ENCODE assay signal across 24 cellular contexts in the genomic region with DNA sequence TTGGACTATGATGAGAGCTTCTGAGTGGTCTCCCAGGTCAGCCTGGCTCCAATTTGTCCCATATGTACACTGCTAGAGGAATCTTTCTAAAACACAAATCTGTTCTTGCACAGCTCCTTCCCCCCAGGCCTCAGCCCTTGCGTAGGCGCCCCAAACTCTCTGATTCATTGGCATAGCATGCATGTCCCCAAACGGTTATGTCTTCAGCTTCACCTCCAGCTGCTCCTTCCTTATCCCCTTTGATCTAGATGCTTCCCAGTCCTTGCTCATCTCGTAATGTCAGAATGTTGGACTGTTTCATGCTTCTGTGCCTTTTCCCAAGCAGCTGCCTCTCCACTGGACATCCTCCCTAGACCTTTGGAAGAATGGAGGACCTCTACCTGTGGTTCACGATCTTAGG.
DNase-seq lines count a peak whose midpoint lies in the region; ATAC-seq and TF ChIP-seq lines count a peak whose summit lies in the region.
"Had no signal": no experiment of that assay in that cellular context is flagged by ENCODE, and none has a peak within 500 bp of the region (broad histone marks: within the 10 kb centered on the region; RNA-seq: fewer than 3 reads in every experiment).

No MANE protein-coding gene starts in this region.

- no peaks in the 10 kb centered on the region for H3K27me3 ChIP-seq in SJSA1 (replicated peaks)
- no peaks in the 10 kb centered on the region for H3K27me3 ChIP-seq in trophoblast cell (ENCODE audit: insufficient read depth, low read length)
- H3K27me3 ChIP-seq in stomach = no peaks in the 10 kb centered on the region
- H3K27me3 ChIP-seq: sigmoid colon, testis had no signal

- peaks cover 3% of the 10 kb centered on the region for H3K79me1 ChIP-seq in trophoblast cell (ENCODE audit: low read length)

- no peak for TF ChIP-seq EP300 in stomach (IDR thresholded peaks at IDR 0.05)

- no peaks in the 10 kb centered on the region for H3K36me3 Mint-ChIP-seq in type B pancreatic cell
- H3K36me3 Mint-ChIP-seq: stimulated activated memory B cell treated with anti-CD40 and anti-IgM and Interleukin-4, amounts not matched to agents 10 μg/mL and 1 μg/mL and 100 μg/mL, for 72 hours had no signal

- H3K23ac ChIP-seq in trophoblast cell (ENCODE audit: low read length) = no peak overlapping the region

- no peak for TF ChIP-seq CTCF in fibroblast of mammary gland (conservative IDR thresholded peaks at IDR 0.05; ENCODE audit: control insufficient read depth, insufficient read depth, low read depth, low read length)
- TF ChIP-seq CTCF in stomach (IDR thresholded peaks at IDR 0.05) = no peak
- TF ChIP-seq CTCF in type B pancreatic cell (conservative IDR thresholded peaks at IDR 0.05) = no peak

- peak overlapping the region; percentile 6 for H4K91ac ChIP-seq in trophoblast cell (ENCODE audit: low read depth, low read length)

- no peaks in the 10 kb centered on the region for H3K27me3 Mint-ChIP-seq in type B pancreatic cell
- H3K27me3 Mint-ChIP-seq: stimulated activated memory B cell treated with anti-CD40 and anti-IgM and Interleukin-4, amounts not matched to agents 10 μg/mL and 1 μg/mL and 100 μg/mL, for 72 hours had no signal

- H3K4me1 ChIP-seq in SJSA1 (replicated peaks) = peaks cover 46% of the 10 kb centered on the region
- H3K4me1 ChIP-seq in trophoblast cell (ENCODE audit: control insufficient read depth in 1 of 2, insufficient read depth in 2 of 2, low read length in 2 of 2) = peaks cover 0 to 5% of the 10 kb centered on the region in 2 experiments
- no peaks in the 10 kb centered on the region for H3K4me1 ChIP-seq in stomach
- H3K4me1 ChIP-seq: sigmoid colon had no signal

- H3K4me2 ChIP-seq in trophoblast cell (ENCODE audit: low read length) = no peak overlapping the region

- H3K79me2 ChIP-seq in trophoblast cell (ENCODE audit: control insufficient read depth, insufficient read depth, low read length, poor library complexity) = no peaks in the 10 kb centered on the region
- H3K79me2 ChIP-seq: parathyroid adenoma had no signal

- H3K4me3 ChIP-seq in SJSA1 = no peak overlapping the region
- H3K4me3 ChIP-seq in fibroblast of mammary gland (ENCODE audit: control insufficient read depth, low read depth, low read length) = no peak overlapping the region
- H3K4me3 ChIP-seq in trophoblast cell (ENCODE audit: low read depth, low read length) = no peak overlapping the region
- no peak overlapping the region for H3K4me3 ChIP-seq in stomach
- H3K4me3 ChIP-seq: sigmoid colon, testis had no signal

- H2BK5ac ChIP-seq in trophoblast cell (ENCODE audit: low read depth, low read length, poor library complexity) = no peak overlapping the region

- H3K9me3 ChIP-seq in SJSA1 (replicated peaks) (0 out of 2 replicates have a peak, but pooled peaks cover 3% of the 10 kb centered on the region), trophoblast cell (ENCODE audit: insufficient read depth, low read depth, low read length) (no peaks in the 10 kb centered on the region), stomach (no peaks in the 10 kb centered on the region)
- H3K9me3 ChIP-seq: sigmoid colon, testis had no signal

- H4K8ac ChIP-seq in trophoblast cell (ENCODE audit: low read depth, low read length) = no peak overlapping the region

- DNase-seq in EH (ENCODE audit: low read depth) (peak; percentile 91), SJSA1 (ENCODE audit: low read depth in 1 of 2, low spot score in 2 of 2) (no peak), fibroblast of mammary gland (ENCODE audit: low read depth) (peak; percentile 69), trophoblast cell (peak; percentile 84 to 93), stomach (no peak), type B pancreatic cell (ENCODE audit: extremely low spot score, unreplicated experiment) (no peak), NCI-H524 treated with DMSO at 0.1 percent for 48 hours (lab: John Stamatoyannopoulos, UW) (no peak)
- DNase-seq: activated CD4-positive, alpha-beta T cell treated with anti-CD3 and anti-CD28 coated beads, Interleukin-2, amount 50 U/mL, for 1 hour; activated CD8-positive, alpha-beta memory T cell treated with anti-CD3 and anti-CD28 coated beads, Interleukin-2, amount 50 U/mL, for 4 hours; COR-L47; foreskin melanocyte; kidney; NCI-H1436 treated with DMSO at 0.1 percent for 48 hours; NCI-H2171 treated with DMSO at 0.1 percent for 48 hours; NCI-H69; OCI-M1; sigmoid colon; T-helper 17 cell; testis had no signal

- no peaks in the 10 kb centered on the region for H3K4me1 Mint-ChIP-seq in type B pancreatic cell (ENCODE audit: unreplicated experiment)
- H3K4me1 Mint-ChIP-seq: stimulated activated memory B cell treated with anti-CD40 and anti-IgM and Interleukin-4, amounts not matched to agents 10 μg/mL and 1 μg/mL and 100 μg/mL, for 72 hours; T-helper 17 cell had no signal

- H3K9me3 Mint-ChIP-seq in type B pancreatic cell = no peaks in the 10 kb centered on the region
- H3K9me3 Mint-ChIP-seq: stimulated activated memory B cell treated with anti-CD40 and anti-IgM and Interleukin-4, amounts not matched to agents 10 μg/mL and 1 μg/mL and 100 μg/mL, for 72 hours had no signal

- H3K4ac ChIP-seq in trophoblast cell (ENCODE audit: low read depth, low read length) = no peak overlapping the region

- H2BK12ac ChIP-seq in trophoblast cell (ENCODE audit: low read length) = no peak overlapping the region

- WGBS in trophoblast cell (ENCODE audit: extremely low coverage, insufficient coverage, insufficient read length) = no CpG with 5 or more reads among the region's 5 CpGs
- 82 to 93% (median 87%) methylated on average over 5 of the region's 5 CpGs for WGBS in stomach, 5 donors

- H2AK5ac ChIP-seq in trophoblast cell (ENCODE audit: low read length) = no peak overlapping the region

- no peak overlapping the region for H3K18ac ChIP-seq in trophoblast cell (ENCODE audit: low read length)

- no peak for ATAC-seq in HG02852 (IDR thresholded peaks at IDR 0.05; ENCODE audit: unreplicated experiment)
- ATAC-seq: HepG2; stimulated activated memory B cell treated with anti-CD40 and anti-IgM and Interleukin-4, amounts not matched to agents 10 μg/mL and 1 μg/mL and 100 μg/mL, for 72 hours; T-helper 17 cell had no signal

- H2BK120ac ChIP-seq in trophoblast cell (ENCODE audit: insufficient read depth, low read length, poor library complexity) = no peak overlapping the region

- no peak overlapping the region for H3K4me3 Mint-ChIP-seq in type B pancreatic cell
- H3K4me3 Mint-ChIP-seq: stimulated activated memory B cell treated with anti-CD40 and anti-IgM and Interleukin-4, amounts not matched to agents 10 μg/mL and 1 μg/mL and 100 μg/mL, for 72 hours; T-helper 17 cell had no signal

- TF ChIP-seq POLR2A in stomach (IDR thresholded peaks at IDR 0.05) = no peak

- H2AFZ ChIP-seq in trophoblast cell (ENCODE audit: insufficient read depth, low read length, poor library complexity) = no peak overlapping the region

- no peak overlapping the region for H3K14ac ChIP-seq in trophoblast cell (ENCODE audit: low read length)

- no peak overlapping the region for H3K27ac Mint-ChIP-seq in type B pancreatic cell
- H3K27ac Mint-ChIP-seq: stimulated activated memory B cell treated with anti-CD40 and anti-IgM and Interleukin-4, amounts not matched to agents 10 μg/mL and 1 μg/mL and 100 μg/mL, for 72 hours; T-helper 17 cell had no signal

- H3K27ac ChIP-seq in SJSA1 (peak overlapping the region; percentile 34; the same call in 1 of the 2 replicates), trophoblast cell (ENCODE audit: low read depth, low read length) (no peak overlapping the region), stomach (no peak overlapping the region)
- H3K27ac ChIP-seq: parathyroid adenoma, sigmoid colon, testis, VCaP had no signal

- H3K36me3 ChIP-seq in SJSA1 (no peaks in the 10 kb centered on the region), trophoblast cell (ENCODE audit: control insufficient read depth in 1 of 2, insufficient read depth in 2 of 2, low read length in 2 of 2) (no peaks in the 10 kb centered on the region), stomach (no peaks in the 10 kb centered on the region)
- H3K36me3 ChIP-seq: sigmoid colon had no signal

- no peak overlapping the region for H4K12ac ChIP-seq in trophoblast cell (ENCODE audit: low read depth, low read length)

- intact Hi-C loops in stomach (cut with DNase I; ENCODE audit: low total_unique reads) = no loop called here

- H3K9ac ChIP-seq in trophoblast cell (ENCODE audit: low read length) = no peak overlapping the region
- H3K9ac ChIP-seq: parathyroid adenoma had no signal

Comparison
In these comparisons a context has a peak if more than half of its experiments do, and no peak if none do; other contexts are left out.
1. DNase-seq: peak in EH (single experiment), fibroblast of mammary gland (single experiment) and trophoblast cell (2 of 2); none in SJSA1 (0 of 2), stomach (single experiment), type B pancreatic cell (single experiment) and NCI-H524 treated with DMSO at 0.1 percent for 48 hours (single experiment).